1 cellular context compared by ENCODE assay signal in genomic region chr2:23390152-23390551, GRCh38.
A peak's percentile ranks its signal among the peaks of the same experiment; 100 is the strongest.
TF ChIP-seq lines count a peak whose summit lies in the region.

No MANE protein-coding gene starts in this region.

TF ChIP-seq in K562, 482 proteins besides CTCF, POLR2A, EP300 and RAD21 (continued from another document):
- TF ChIP-seq MXI1 (IDR thresholded peaks at IDR 0.05; ENCODE audit: low read depth, low read length) (no peak), FOSL1 (tag; conservative IDR thresholded peaks at IDR 0.05) (peak; percentile 81), ESRRB (CRISPR knock-in tag; IDR thresholded peaks at IDR 0.05; ENCODE audit: borderline replicate concordance) (no peak), ZNF277 (CRISPR knock-in tag; IDR thresholded peaks at IDR 0.05; ENCODE audit: borderline replicate concordance) (no peak), ERF (CRISPR knock-in tag; IDR thresholded peaks at IDR 0.05) (no peak), NUFIP1 (IDR thresholded peaks at IDR 0.05; ENCODE audit: partially characterized antibody) (no peak), ZNF165 (CRISPR knock-in tag; IDR thresholded peaks at IDR 0.05; ENCODE audit: borderline replicate concordance) (no peak), SREBF2 (CRISPR knock-in tag; IDR thresholded peaks at IDR 0.05) (no peak), ZNF551 (CRISPR knock-in tag; IDR thresholded peaks at IDR 0.05) (no peak), KLF10 (CRISPR knock-in tag; IDR thresholded peaks at IDR 0.05) (no peak), POLR3G (IDR thresholded peaks at IDR 0.05; ENCODE audit: extremely low read depth, insufficient read length, insufficient replicate concordance) (no peak), NCOA2 (IDR thresholded peaks at IDR 0.05; ENCODE audit: partially characterized antibody in 2 of 2) (no peak), KAT2B (IDR thresholded peaks at IDR 0.05; ENCODE audit: low read depth, low read length) (no peak), RCOR1 (IDR thresholded peaks at IDR 0.05; ENCODE audit: borderline replicate concordance in 1 of 2, low read depth in 2 of 2, low read length in 2 of 2) (no peak), ZNF431 (CRISPR knock-in tag; IDR thresholded peaks at IDR 0.05) (no peak), BRD4 (IDR thresholded peaks at IDR 0.05) (no peak), MLLT1 (IDR thresholded peaks at IDR 0.05) (no peak), NRF1 (conservative IDR thresholded peaks at IDR 0.05 in 1 of 2, IDR thresholded peaks at IDR 0.05 in 1 of 2) (peak; percentile 44 to 55; a peak in 3 of 4 replicates), ZNF274 (IDR thresholded peaks at IDR 0.05; ENCODE audit: borderline replicate concordance, low read depth, low read length) (no peak), MXD1 (CRISPR knock-in tag; IDR thresholded peaks at IDR 0.05; ENCODE audit: borderline replicate concordance, poor library complexity, severe bottlenecking) (no peak), TAL1 (IDR thresholded peaks at IDR 0.05) (no peak), ZSCAN29 (IDR thresholded peaks at IDR 0.05) (no peak), ZNF395 (CRISPR knock-in tag; IDR thresholded peaks at IDR 0.05) (no peak), ZNF311 (CRISPR knock-in tag; IDR thresholded peaks at IDR 0.05) (no peak), ETV1 (tag; conservative IDR thresholded peaks at IDR 0.05; ENCODE audit: low read depth) (no peak), POLR2AphosphoS2 (IDR thresholded peaks at IDR 0.05; ENCODE audit: low read length) (no peak), HDAC3 (IDR thresholded peaks at IDR 0.05; ENCODE audit: borderline replicate concordance, partially characterized antibody) (no peak)
